Comparison of ENCODE assay signal across 34 cellular contexts in genomic region chr21:39727401-39728120, GRCh38.
"Had no signal": no experiment of that assay in that cellular context is flagged by ENCODE, and none has a peak within 500 bp of the region (broad histone marks: within the 10 kb centered on the region; RNA-seq: fewer than 3 reads in every experiment).

No MANE protein-coding gene starts in this region.

- H3K36me3 ChIP-seq: MG63 had no signal

- DNase-seq: Karpas-422, Kasumi-1, MG63, MM.1S, MV-4-11, NCI-H1048, NCI-H1092, NCI-H1092 treated with DMSO at 0.1 percent for 48 hours, NCI-H1105, NCI-H1105 treated with DMSO at 0.1 percent for 48 hours, NCI-H1417, NCI-H1417 treated with DMSO at 0.1 percent for 48 hours, NCI-H1436, NCI-H1436 treated with DMSO at 0.1 percent for 48 hours, NCI-H146, NCI-H1694, NCI-H1694 treated with DMSO at 0.1 percent for 48 hours, NCI-H187, NCI-H187 treated with DMSO at 0.1 percent for 48 hours, NCI-H1930, NCI-H2029, NCI-H2029 treated with DMSO at 0.1 percent for 48 hours, NCI-H2081, NCI-H2081 treated with DMSO at 0.1 percent for 48 hours, NCI-H2107, NCI-H2171, NCI-H2171 treated with DMSO at 0.1 percent for 48 hours, NCI-H2227 treated with DMSO at 0.1 percent for 48 hours, NCI-H226, NCI-H345, NCI-H446, NCI-H446 treated with DMSO at 0.1 percent for 48 hours, NCI-H510A had no signal

- H3K4me2 ChIP-seq: KMS-11 had no signal

- H3K27ac ChIP-seq: KMS-11 had no signal

- H3K9ac ChIP-seq: KMS-11 had no signal

- H3K9me3 ChIP-seq: MG63 had no signal

- H3K4me3 ChIP-seq: MG63 had no signal
